In genomic region chr11:101030015-101030414, GRCh38 we compare ENCODE assay signal across 24 cellular contexts.
"Had no signal": no experiment of that assay in that cellular context is flagged by ENCODE, and none has a peak within 500 bp of the region (broad histone marks: within the 10 kb centered on the region; RNA-seq: fewer than 3 reads in every experiment).

No MANE protein-coding gene starts in this region.

- H3K9me3 Mint-ChIP-seq: nephron, neural progenitor cell had no signal

- DNase-seq: dermis blood vessel endothelial cell; effector memory CD4-positive, alpha-beta T cell; hypothalamus; immature natural killer cell; islet precursor cell; mesendoderm; midbrain; naive thymus-derived CD4-positive, alpha-beta T cell; nucleus accumbens; right cardiac atrium; sigmoid colon; stimulated activated CD4-positive, alpha-beta T cell treated with anti-CD3 and anti-CD28 coated beads, Interleukin-2, amount 100 ng/mL, for 24 hours; stimulated activated CD4-positive, alpha-beta T cell treated with anti-CD3 and anti-CD28 coated beads, Interleukin-4, amount 100 ng/mL, for 24 hours; stimulated activated naive CD8-positive, alpha-beta T cell treated with anti-CD3 and anti-CD28 coated beads, Interleukin-15, Interleukin-2, amounts not matched to agents 100 U/mL and 50 U/mL, for 24 hours; upper lobe of left lung had no signal

- H3K27ac Mint-ChIP-seq: immature natural killer cell; naive thymus-derived CD4-positive, alpha-beta T cell; nephron; neural progenitor cell; stimulated activated effector memory CD8-positive, alpha-beta T cell treated with anti-CD3 and anti-CD28 coated beads, Interleukin-12 subunit alpha, Interleukin-12 subunit beta, amount 100 ng/mL, for 72 hours had no signal

- H3K27me3 Mint-ChIP-seq: central memory CD8-positive, alpha-beta T cell; naive thymus-derived CD4-positive, alpha-beta T cell had no signal

- H3K36me3 Mint-ChIP-seq: neural progenitor cell; stimulated activated effector memory CD8-positive, alpha-beta T cell treated with anti-CD3 and anti-CD28 coated beads, Interleukin-12 subunit alpha, Interleukin-12 subunit beta, amount 100 ng/mL, for 72 hours had no signal

- H3K4me3 ChIP-seq: coronary artery, neural progenitor cell, prostate gland, sigmoid colon, thoracic aorta, tibial nerve, upper lobe of left lung had no signal

- H3K36me3 ChIP-seq: neural progenitor cell, prostate gland, sigmoid colon, thoracic aorta, tibial nerve, upper lobe of left lung had no signal

- H3K4me3 Mint-ChIP-seq: central memory CD8-positive, alpha-beta T cell; immature natural killer cell; naive thymus-derived CD4-positive, alpha-beta T cell; nephron; neural progenitor cell; stimulated activated effector memory CD8-positive, alpha-beta T cell treated with anti-CD3 and anti-CD28 coated beads, Interleukin-12 subunit alpha, Interleukin-12 subunit beta, amount 100 ng/mL, for 72 hours had no signal

- ATAC-seq: left lobe of liver; naive thymus-derived CD4-positive, alpha-beta T cell; right cardiac atrium; stimulated activated effector memory CD8-positive, alpha-beta T cell treated with anti-CD3 and anti-CD28 coated beads, Interleukin-12 subunit alpha, Interleukin-12 subunit beta, amount 100 ng/mL, for 72 hours; stimulated activated naive CD8-positive, alpha-beta T cell treated with anti-CD3 and anti-CD28 coated beads, Interleukin-15, Interleukin-2, amounts not matched to agents 100 U/mL and 50 U/mL, for 24 hours had no signal

- H3K27ac ChIP-seq: coronary artery, neural progenitor cell, prostate gland, sigmoid colon, thoracic aorta, tibial nerve, upper lobe of left lung had no signal

- H2AFZ ChIP-seq: neural progenitor cell had no signal

- H3K4me2 ChIP-seq: neural progenitor cell had no signal

- H3K9ac ChIP-seq: neural progenitor cell had no signal

- H3K4me1 Mint-ChIP-seq: central memory CD8-positive, alpha-beta T cell; immature natural killer cell; neural progenitor cell; stimulated activated effector memory CD8-positive, alpha-beta T cell treated with anti-CD3 and anti-CD28 coated beads, Interleukin-12 subunit alpha, Interleukin-12 subunit beta, amount 100 ng/mL, for 72 hours had no signal

- H3K9me3 ChIP-seq: prostate gland, sigmoid colon, thoracic aorta, tibial nerve, upper lobe of left lung had no signal

- H3K27me3 ChIP-seq: neural progenitor cell, sigmoid colon, tibial nerve, upper lobe of left lung had no signal

- H3K4me1 ChIP-seq: neural progenitor cell, prostate gland, tibial nerve, upper lobe of left lung had no signal
